ENCODE assay signal across 1 cellular context in the genomic region with DNA sequence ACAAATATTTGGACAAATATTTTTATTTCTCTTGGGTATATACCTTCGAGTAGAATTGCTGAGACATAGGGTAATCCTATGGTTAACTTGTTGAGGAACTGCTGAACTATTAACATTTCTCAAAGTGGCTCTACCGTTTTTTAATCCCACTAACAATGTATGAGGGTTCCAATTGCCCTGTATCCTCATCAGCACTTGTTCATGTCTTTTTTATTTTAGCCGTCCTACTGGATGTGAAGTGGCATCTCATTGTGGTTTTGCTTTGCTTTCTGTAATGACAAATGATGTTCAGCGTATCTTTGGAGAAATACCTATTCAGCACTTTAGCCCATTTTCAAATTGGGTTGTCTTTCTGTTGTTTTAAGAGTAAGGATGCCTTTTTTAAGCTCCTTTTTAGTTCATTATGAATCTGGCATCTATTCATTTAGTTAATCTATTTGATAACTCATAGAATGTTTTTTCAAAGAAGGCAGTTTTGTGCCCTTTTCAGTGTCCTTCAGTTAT.
A peak's percentile ranks its signal among the peaks of the same experiment; 100 is the strongest.
TF ChIP-seq lines count a peak whose summit lies in the region.

No MANE protein-coding gene starts in this region.

TF ChIP-seq in HepG2, 621 proteins besides CTCF, POLR2A, EP300 and RAD21 (continued from another document):
- TF ChIP-seq, protein P1, sequence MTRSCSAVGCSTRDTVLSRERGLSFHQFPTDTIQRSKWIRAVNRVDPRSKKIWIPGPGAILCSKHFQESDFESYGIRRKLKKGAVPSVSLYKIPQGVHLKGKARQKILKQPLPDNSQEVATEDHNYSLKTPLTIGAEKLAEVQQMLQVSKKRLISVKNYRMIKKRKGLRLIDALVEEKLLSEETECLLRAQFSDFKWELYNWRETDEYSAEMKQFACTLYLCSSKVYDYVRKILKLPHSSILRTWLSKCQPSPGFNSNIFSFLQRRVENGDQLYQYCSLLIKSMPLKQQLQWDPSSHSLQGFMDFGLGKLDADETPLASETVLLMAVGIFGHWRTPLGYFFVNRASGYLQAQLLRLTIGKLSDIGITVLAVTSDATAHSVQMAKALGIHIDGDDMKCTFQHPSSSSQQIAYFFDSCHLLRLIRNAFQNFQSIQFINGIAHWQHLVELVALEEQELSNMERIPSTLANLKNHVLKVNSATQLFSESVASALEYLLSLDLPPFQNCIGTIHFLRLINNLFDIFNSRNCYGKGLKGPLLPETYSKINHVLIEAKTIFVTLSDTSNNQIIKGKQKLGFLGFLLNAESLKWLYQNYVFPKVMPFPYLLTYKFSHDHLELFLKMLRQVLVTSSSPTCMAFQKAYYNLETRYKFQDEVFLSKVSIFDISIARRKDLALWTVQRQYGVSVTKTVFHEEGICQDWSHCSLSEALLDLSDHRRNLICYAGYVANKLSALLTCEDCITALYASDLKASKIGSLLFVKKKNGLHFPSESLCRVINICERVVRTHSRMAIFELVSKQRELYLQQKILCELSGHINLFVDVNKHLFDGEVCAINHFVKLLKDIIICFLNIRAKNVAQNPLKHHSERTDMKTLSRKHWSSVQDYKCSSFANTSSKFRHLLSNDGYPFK (CRISPR knock-in tag; IDR thresholded peaks at IDR 0.05; ENCODE audit: borderline replicate concordance): no peak
- TF ChIP-seq, protein P2, sequence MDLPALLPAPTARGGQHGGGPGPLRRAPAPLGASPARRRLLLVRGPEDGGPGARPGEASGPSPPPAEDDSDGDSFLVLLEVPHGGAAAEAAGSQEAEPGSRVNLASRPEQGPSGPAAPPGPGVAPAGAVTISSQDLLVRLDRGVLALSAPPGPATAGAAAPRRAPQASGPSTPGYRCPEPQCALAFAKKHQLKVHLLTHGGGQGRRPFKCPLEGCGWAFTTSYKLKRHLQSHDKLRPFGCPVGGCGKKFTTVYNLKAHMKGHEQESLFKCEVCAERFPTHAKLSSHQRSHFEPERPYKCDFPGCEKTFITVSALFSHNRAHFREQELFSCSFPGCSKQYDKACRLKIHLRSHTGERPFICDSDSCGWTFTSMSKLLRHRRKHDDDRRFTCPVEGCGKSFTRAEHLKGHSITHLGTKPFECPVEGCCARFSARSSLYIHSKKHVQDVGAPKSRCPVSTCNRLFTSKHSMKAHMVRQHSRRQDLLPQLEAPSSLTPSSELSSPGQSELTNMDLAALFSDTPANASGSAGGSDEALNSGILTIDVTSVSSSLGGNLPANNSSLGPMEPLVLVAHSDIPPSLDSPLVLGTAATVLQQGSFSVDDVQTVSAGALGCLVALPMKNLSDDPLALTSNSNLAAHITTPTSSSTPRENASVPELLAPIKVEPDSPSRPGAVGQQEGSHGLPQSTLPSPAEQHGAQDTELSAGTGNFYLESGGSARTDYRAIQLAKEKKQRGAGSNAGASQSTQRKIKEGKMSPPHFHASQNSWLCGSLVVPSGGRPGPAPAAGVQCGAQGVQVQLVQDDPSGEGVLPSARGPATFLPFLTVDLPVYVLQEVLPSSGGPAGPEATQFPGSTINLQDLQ (CRISPR knock-in tag; IDR thresholded peaks at IDR 0.05): no peak
- TF ChIP-seq, protein P3, sequence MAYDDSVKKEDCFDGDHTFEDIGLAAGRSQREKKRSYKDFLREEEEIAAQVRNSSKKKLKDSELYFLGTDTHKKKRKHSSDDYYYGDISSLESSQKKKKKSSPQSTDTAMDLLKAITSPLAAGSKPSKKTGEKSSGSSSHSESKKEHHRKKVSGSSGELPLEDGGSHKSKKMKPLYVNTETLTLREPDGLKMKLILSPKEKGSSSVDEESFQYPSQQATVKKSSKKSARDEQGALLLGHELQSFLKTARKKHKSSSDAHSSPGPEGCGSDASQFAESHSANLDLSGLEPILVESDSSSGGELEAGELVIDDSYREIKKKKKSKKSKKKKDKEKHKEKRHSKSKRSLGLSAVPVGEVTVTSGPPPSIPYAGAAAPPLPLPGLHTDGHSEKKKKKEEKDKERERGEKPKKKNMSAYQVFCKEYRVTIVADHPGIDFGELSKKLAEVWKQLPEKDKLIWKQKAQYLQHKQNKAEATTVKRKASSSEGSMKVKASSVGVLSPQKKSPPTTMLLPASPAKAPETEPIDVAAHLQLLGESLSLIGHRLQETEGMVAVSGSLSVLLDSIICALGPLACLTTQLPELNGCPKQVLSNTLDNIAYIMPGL (CRISPR knock-in tag; IDR thresholded peaks at IDR 0.05; ENCODE audit: borderline replicate concordance in 1 of 2, low read depth in 1 of 2): no peak
- TF ChIP-seq MAFK (conservative IDR thresholded peaks at IDR 0.05 in 1 of 2, IDR thresholded peaks at IDR 0.05 in 1 of 2; ENCODE audit: low read length in 2 of 2): peak; percentile 30 to 58; a peak in 3 of 4 replicates
TF ChIP-seq in HepG2: peak in this region for 3.
